Comparison of ENCODE assay signal across 10 cellular contexts in the genomic region with DNA sequence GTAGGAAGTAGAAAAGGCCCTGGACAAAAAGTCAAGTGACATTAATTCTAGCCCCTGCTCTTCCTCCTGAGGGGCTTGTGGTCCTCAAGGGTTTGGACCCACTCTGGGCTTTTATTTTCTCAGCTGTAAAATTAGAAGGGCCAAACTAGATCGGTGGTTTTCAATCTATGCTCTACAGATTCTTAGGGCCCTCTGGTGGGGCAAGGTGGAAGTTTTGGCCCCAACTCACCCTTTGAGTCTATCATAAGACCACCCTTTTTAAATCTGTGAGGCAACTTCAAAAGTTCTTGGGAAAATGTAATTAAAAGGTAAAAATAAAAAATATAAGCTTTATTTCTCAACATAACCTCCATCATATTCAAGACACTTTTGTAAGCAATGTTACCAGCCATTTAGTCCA. TPM values are rescaled to one million over a fixed set of nuclear protein-coding genes. Genes with fewer than 3 reads are reported as not detected.
DNase-seq lines count a peak whose midpoint lies in the region; ATAC-seq lines count a peak whose summit lies in the region.
"Had no signal": no experiment of that assay in that cellular context is flagged by ENCODE, and none has a peak within 500 bp of the region (broad histone marks: within the 10 kb centered on the region; RNA-seq: fewer than 3 reads in every experiment).

No MANE protein-coding gene starts in this region.

- no peak overlapping the region for H3K4me3 Mint-ChIP-seq in activated CD4-positive, alpha-beta T cell treated with anti-CD3 and anti-CD28 coated beads, Interleukin-2, amount 10 ng/mL, durations not matched to agents 24 days and 14 days
- H3K4me3 Mint-ChIP-seq: CD8-positive, alpha-beta memory T cell had no signal

- peaks cover 37% of the 10 kb centered on the region for H3K27me3 Mint-ChIP-seq in activated CD4-positive, alpha-beta T cell treated with anti-CD3 and anti-CD28 coated beads, Interleukin-2, amount 10 ng/mL, durations not matched to agents 24 days and 14 days

- intact Hi-C loops in activated CD4-positive, alpha-beta T cell treated with anti-CD3 and anti-CD28 coated beads, Interleukin-2, amount 10 ng/mL, durations not matched to agents 24 days and 14 days (cut with micrococcal nuclease) = loop anchor here (1.0 to 5.0 kb wide), 2 partner anchors 112 to 294 kb away; no protein-coding TSS in a partner anchor

- no peaks in the 10 kb centered on the region for H3K9me3 Mint-ChIP-seq in activated CD4-positive, alpha-beta T cell treated with anti-CD3 and anti-CD28 coated beads, Interleukin-2, amount 10 ng/mL, durations not matched to agents 24 days and 14 days
- H3K9me3 Mint-ChIP-seq: CD8-positive, alpha-beta memory T cell had no signal

- ATAC-seq in HG03097 (IDR thresholded peaks at IDR 0.05; ENCODE audit: low FRiP score, unreplicated experiment) = no peak

- DNase-seq in activated CD4-positive, alpha-beta T cell treated with anti-CD3 and anti-CD28 coated beads, Interleukin-2, amount 10 ng/mL, durations not matched to agents 24 days and 14 days = peak; percentile 65
- no peak for DNase-seq in activated CD4-positive, alpha-beta T cell treated with anti-CD3 and anti-CD28 coated beads for 4 hours
- peak; percentile 51 to 70 for DNase-seq in Kasumi-1 (lab: John Stamatoyannopoulos, UW)
- DNase-seq in dermis blood vessel endothelial cell = peak; percentile 66
- peak; percentile 22 for DNase-seq in retina
- no peak for DNase-seq in kidney glomerular epithelial cell (lab: John Stamatoyannopoulos, UW)
- DNase-seq in NCI-H446 treated with DMSO at 0.1 percent for 48 hours (lab: John Stamatoyannopoulos, UW) = no peak
- DNase-seq: NCI-H510A treated with DMSO at 0.1 percent for 48 hours had no signal

- H3K27ac Mint-ChIP-seq in activated CD4-positive, alpha-beta T cell treated with anti-CD3 and anti-CD28 coated beads, Interleukin-2, amount 10 ng/mL, durations not matched to agents 24 days and 14 days = no peak overlapping the region
- H3K27ac Mint-ChIP-seq: CD8-positive, alpha-beta memory T cell had no signal

- no peaks in the 10 kb centered on the region for H3K36me3 Mint-ChIP-seq in activated CD4-positive, alpha-beta T cell treated with anti-CD3 and anti-CD28 coated beads, Interleukin-2, amount 10 ng/mL, durations not matched to agents 24 days and 14 days (ENCODE audit: low read depth)
- H3K36me3 Mint-ChIP-seq: CD8-positive, alpha-beta memory T cell had no signal

- peaks cover 14% of the 10 kb centered on the region for H3K4me1 Mint-ChIP-seq in activated CD4-positive, alpha-beta T cell treated with anti-CD3 and anti-CD28 coated beads, Interleukin-2, amount 10 ng/mL, durations not matched to agents 24 days and 14 days

RNA-seq across cellular contexts. Expression of gene CFAP161, which starts 25.6 kb away (rescaled TPM):
- not detected in 2 replicates for total RNA-seq in activated CD4-positive, alpha-beta T cell treated with anti-CD3 and anti-CD28 coated beads, Interleukin-2, amount 10 ng/mL, durations not matched to agents 24 days and 14 days
- total RNA-seq in dermis blood vessel endothelial cell = 0.23 and 0.34 TPM in 2 replicates
- total RNA-seq: CD8-positive, alpha-beta memory T cell had no signal

Comparison
In these comparisons a context has a peak if more than half of its experiments do, and no peak if none do; other contexts are left out.
1. DNase-seq: peak in activated CD4-positive, alpha-beta T cell treated with anti-CD3 and anti-CD28 coated beads, Interleukin-2, amount 10 ng/mL, durations not matched to agents 24 days and 14 days (single experiment), Kasumi-1 (2 of 2), dermis blood vessel endothelial cell (single experiment) and retina (single experiment); none in activated CD4-positive, alpha-beta T cell treated with anti-CD3 and anti-CD28 coated beads for 4 hours (0 of 2), kidney glomerular epithelial cell (single experiment) and NCI-H446 treated with DMSO at 0.1 percent for 48 hours (single experiment).